Comparison of ENCODE assay signal across 1 cellular context in the genomic region with DNA sequence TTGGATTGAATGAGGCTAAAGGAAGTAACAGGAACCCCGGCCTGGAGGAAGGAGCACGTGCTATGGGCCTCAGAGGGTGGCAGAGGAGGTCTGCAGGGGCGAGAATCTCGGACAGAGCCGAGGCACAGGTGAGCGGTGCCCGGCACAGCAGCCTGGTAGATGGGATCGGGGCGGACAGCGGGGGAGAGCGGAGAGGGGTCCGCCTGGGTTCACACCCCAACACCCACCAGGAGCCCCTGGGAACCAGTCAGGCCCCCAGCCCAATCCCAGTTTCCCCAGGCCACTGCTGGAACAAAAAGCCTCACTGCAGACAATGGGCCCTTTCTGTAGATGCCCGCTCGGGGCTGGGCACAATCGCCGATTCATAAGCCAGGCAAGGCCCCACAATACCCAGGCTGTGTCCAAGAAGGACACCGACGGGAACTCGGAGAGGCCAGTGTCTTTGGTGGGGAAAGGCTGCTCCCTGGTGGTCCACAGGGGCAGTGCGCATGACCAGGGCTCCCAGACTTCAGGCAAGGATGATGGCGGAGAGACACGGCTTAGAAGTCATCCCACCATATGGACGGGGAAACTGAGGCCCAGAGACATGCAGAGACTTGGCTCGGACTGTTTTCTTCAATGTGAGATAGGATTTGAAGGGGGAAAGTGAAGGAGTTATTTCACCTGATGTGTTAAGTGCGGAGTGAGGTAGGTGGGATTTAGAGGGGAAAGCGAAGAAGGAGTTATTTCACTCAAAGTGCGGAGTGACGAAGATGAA.
A peak's percentile ranks its signal among the peaks of the same experiment; 100 is the strongest.
TF ChIP-seq lines count a peak whose summit lies in the region.

No MANE protein-coding gene starts in this region.

TF ChIP-seq in K562, 482 proteins besides CTCF, POLR2A, EP300 and RAD21 (continued from another document):
- TF ChIP-seq PREB (CRISPR knock-in tag; IDR thresholded peaks at IDR 0.05), result no peak
- peak; percentile 53; the same call in 1 of the 2 replicates for TF ChIP-seq ARID2 (IDR thresholded peaks at IDR 0.05)
- no peak for TF ChIP-seq JUNB (CRISPR knock-in tag; conservative IDR thresholded peaks at IDR 0.05)
- TF ChIP-seq KLF16 (IDR thresholded peaks at IDR 0.05), result no peak
- TF ChIP-seq RBM15 (IDR thresholded peaks at IDR 0.05; ENCODE audit: insufficient read depth, low read length), result no peak
- peak; percentile 90 for TF ChIP-seq SMC3 (conservative IDR thresholded peaks at IDR 0.05; ENCODE audit: insufficient read depth, low read depth, low read length)
- TF ChIP-seq ZNF175 (CRISPR knock-in tag; IDR thresholded peaks at IDR 0.05; ENCODE audit: low read depth), result no peak
- no peak for TF ChIP-seq ZBED1 (IDR thresholded peaks at IDR 0.05)
- TF ChIP-seq JUND (IDR thresholded peaks at IDR 0.05; ENCODE audit: borderline replicate concordance, low read depth, low read length), result no peak
- TF ChIP-seq JUND (tag; IDR thresholded peaks at IDR 0.05; ENCODE audit: borderline replicate concordance, low read depth, low read length), result no peak
- TF ChIP-seq TARDBP (IDR thresholded peaks at IDR 0.05), result no peak
- TF ChIP-seq ZNF311 (CRISPR knock-in tag; IDR thresholded peaks at IDR 0.05), result no peak
- TF ChIP-seq, protein P1, sequence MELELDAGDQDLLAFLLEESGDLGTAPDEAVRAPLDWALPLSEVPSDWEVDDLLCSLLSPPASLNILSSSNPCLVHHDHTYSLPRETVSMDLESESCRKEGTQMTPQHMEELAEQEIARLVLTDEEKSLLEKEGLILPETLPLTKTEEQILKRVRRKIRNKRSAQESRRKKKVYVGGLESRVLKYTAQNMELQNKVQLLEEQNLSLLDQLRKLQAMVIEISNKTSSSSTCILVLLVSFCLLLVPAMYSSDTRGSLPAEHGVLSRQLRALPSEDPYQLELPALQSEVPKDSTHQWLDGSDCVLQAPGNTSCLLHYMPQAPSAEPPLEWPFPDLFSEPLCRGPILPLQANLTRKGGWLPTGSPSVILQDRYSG (tag; conservative IDR thresholded peaks at IDR 0.05; ENCODE audit: low read depth), result no peak
- TF ChIP-seq SMAD1 (IDR thresholded peaks at IDR 0.05; ENCODE audit: low read depth, low read length, partially characterized antibody), result no peak
- TF ChIP-seq NRF1 (conservative IDR thresholded peaks at IDR 0.05 in 1 of 2, IDR thresholded peaks at IDR 0.05 in 1 of 2), result peak in 1 of 2 experiments; percentile 22; a peak in 1 of 4 replicates
- TF ChIP-seq, protein P2, sequence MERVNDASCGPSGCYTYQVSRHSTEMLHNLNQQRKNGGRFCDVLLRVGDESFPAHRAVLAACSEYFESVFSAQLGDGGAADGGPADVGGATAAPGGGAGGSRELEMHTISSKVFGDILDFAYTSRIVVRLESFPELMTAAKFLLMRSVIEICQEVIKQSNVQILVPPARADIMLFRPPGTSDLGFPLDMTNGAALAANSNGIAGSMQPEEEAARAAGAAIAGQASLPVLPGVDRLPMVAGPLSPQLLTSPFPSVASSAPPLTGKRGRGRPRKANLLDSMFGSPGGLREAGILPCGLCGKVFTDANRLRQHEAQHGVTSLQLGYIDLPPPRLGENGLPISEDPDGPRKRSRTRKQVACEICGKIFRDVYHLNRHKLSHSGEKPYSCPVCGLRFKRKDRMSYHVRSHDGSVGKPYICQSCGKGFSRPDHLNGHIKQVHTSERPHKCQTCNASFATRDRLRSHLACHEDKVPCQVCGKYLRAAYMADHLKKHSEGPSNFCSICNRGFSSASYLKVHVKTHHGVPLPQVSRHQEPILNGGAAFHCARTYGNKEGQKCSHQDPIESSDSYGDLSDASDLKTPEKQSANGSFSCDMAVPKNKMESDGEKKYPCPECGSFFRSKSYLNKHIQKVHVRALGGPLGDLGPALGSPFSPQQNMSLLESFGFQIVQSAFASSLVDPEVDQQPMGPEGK (CRISPR knock-in tag; IDR thresholded peaks at IDR 0.05; ENCODE audit: borderline replicate concordance), result no peak
- no peak for TF ChIP-seq CSDE1 (IDR thresholded peaks at IDR 0.05)
- no peak for TF ChIP-seq DIDO1 (tag; IDR thresholded peaks at IDR 0.05; ENCODE audit: low read depth)
- TF ChIP-seq, protein P3, sequence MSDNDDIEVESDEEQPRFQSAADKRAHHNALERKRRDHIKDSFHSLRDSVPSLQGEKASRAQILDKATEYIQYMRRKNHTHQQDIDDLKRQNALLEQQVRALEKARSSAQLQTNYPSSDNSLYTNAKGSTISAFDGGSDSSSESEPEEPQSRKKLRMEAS (CRISPR knock-in tag; IDR thresholded peaks at IDR 0.05), result no peak
- no peak for TF ChIP-seq WHSC1 (IDR thresholded peaks at IDR 0.05; ENCODE audit: low read length)
- TF ChIP-seq HNRNPK (IDR thresholded peaks at IDR 0.05; ENCODE audit: low read depth, low read length, poor library complexity, severe bottlenecking), result no peak
- no peak for TF ChIP-seq NR0B1 (IDR thresholded peaks at IDR 0.05; ENCODE audit: partially characterized antibody)
- TF ChIP-seq HOXB6 (CRISPR knock-in tag; IDR thresholded peaks at IDR 0.05; ENCODE audit: borderline replicate concordance), result no peak
